In genomic region chr2:128643221-128644065, GRCh38 we compare ENCODE assay signal across 27 cellular contexts.
DNase-seq lines count a peak whose midpoint lies in the region; ATAC-seq lines count a peak whose summit lies in the region.
"Had no signal": no experiment of that assay in that cellular context is flagged by ENCODE, and none has a peak within 500 bp of the region (broad histone marks: within the 10 kb centered on the region; RNA-seq: fewer than 3 reads in every experiment).

No MANE protein-coding gene starts in this region.

- ATAC-seq in activated naive CD8-positive, alpha-beta T cell treated with anti-CD3 and anti-CD28 coated beads, Interleukin-2, amount 10 ng/mL, durations not matched to agents 7 days and 5 days (ENCODE audit: low read depth), result no peak
- no peak for ATAC-seq in activated naive CD8-positive, alpha-beta T cell treated with anti-CD3 and anti-CD28 coated beads, Interleukin-2, amount 50 U/mL, for 24 hours
- ATAC-seq in GM21390 (IDR thresholded peaks at IDR 0.05; ENCODE audit: unreplicated experiment), result no peak
- ATAC-seq: esophagus mucosa; gastroesophageal sphincter; left lung; PC-3; stimulated activated naive CD8-positive, alpha-beta T cell treated with anti-CD3 and anti-CD28 coated beads, Interleukin-15, amount 100 ng/mL, for 72 hours; T-cell had no signal

- H3K27ac ChIP-seq in mesodermal cell (ENCODE audit: low read depth, low read length, severe bottlenecking), result peak overlapping the region; percentile 41
- H3K27ac ChIP-seq: gastroesophageal sphincter, left lung, upper lobe of left lung had no signal

- no peaks in the 10 kb centered on the region for H3K9me3 Mint-ChIP-seq in activated naive CD8-positive, alpha-beta T cell treated with anti-CD3 and anti-CD28 coated beads, Interleukin-2, amount 10 ng/mL, durations not matched to agents 7 days and 5 days
- H3K9me3 Mint-ChIP-seq in activated naive CD8-positive, alpha-beta T cell treated with anti-CD3 and anti-CD28 coated beads, Interleukin-2, amount 50 U/mL, for 24 hours, result no peaks in the 10 kb centered on the region
- H3K9me3 Mint-ChIP-seq in dendritic cell treated with granulocyte-macrophage colony-stimulating factor and Interleukin-4, amounts not matched to agents 40 ng/mL and 50 ng/mL, for 4 days, result no peaks in the 10 kb centered on the region
- H3K9me3 Mint-ChIP-seq in activated T-helper 2 cell treated with anti-CD3 and anti-CD28 coated beads, Interferon-gamma antibody, Interleukin-2, Interleukin-4, amounts not matched to agents 10 μg/mL and 5 μg/mL and 100 μg/mL, durations not matched to agents 14 hours and 24 hours and 36 hours, result no peaks in the 10 kb centered on the region
- H3K9me3 Mint-ChIP-seq: activated CD4-positive, alpha-beta T cell treated with anti-CD3 and anti-CD28 coated beads, Interleukin-2, amount 10 ng/mL, durations not matched to agents 24 days and 14 days; nephron; stimulated activated naive CD8-positive, alpha-beta T cell treated with anti-CD3 and anti-CD28 coated beads, Interleukin-15, amount 100 ng/mL, for 72 hours; T-cell had no signal

- H3K4me3 ChIP-seq in mesodermal cell (ENCODE audit: extremely low read depth, insufficient read depth, low read length, poor library complexity, severe bottlenecking), result no peak overlapping the region
- H3K4me3 ChIP-seq: gastroesophageal sphincter, left lung, upper lobe of left lung had no signal

- H3K4me1 ChIP-seq in mesodermal cell (ENCODE audit: control insufficient read depth, insufficient read depth, low read length, poor library complexity, severe bottlenecking), result peaks cover 8% of the 10 kb centered on the region
- H3K4me1 ChIP-seq: BE2C, gastroesophageal sphincter, left lung, upper lobe of left lung had no signal

- no peaks in the 10 kb centered on the region for H3K36me3 ChIP-seq in mesodermal cell (ENCODE audit: control insufficient read depth, insufficient read depth, low read length)
- H3K36me3 ChIP-seq: BE2C, gastroesophageal sphincter, left lung, upper lobe of left lung had no signal

- H3K4me1 Mint-ChIP-seq in activated naive CD8-positive, alpha-beta T cell treated with anti-CD3 and anti-CD28 coated beads, Interleukin-2, amount 10 ng/mL, durations not matched to agents 7 days and 5 days, result peaks cover 2% of the 10 kb centered on the region
- H3K4me1 Mint-ChIP-seq in activated naive CD8-positive, alpha-beta T cell treated with anti-CD3 and anti-CD28 coated beads, Interleukin-2, amount 50 U/mL, for 24 hours, result no peaks in the 10 kb centered on the region
- H3K4me1 Mint-ChIP-seq in dendritic cell treated with granulocyte-macrophage colony-stimulating factor and Interleukin-4, amounts not matched to agents 40 ng/mL and 50 ng/mL, for 4 days (ENCODE audit: low read depth), result peaks cover 58% of the 10 kb centered on the region
- H3K4me1 Mint-ChIP-seq in activated T-helper 2 cell treated with anti-CD3 and anti-CD28 coated beads, Interferon-gamma antibody, Interleukin-2, Interleukin-4, amounts not matched to agents 10 μg/mL and 5 μg/mL and 100 μg/mL, durations not matched to agents 14 hours and 24 hours and 36 hours (ENCODE audit: low read depth), result no peaks in the 10 kb centered on the region
- H3K4me1 Mint-ChIP-seq: activated CD4-positive, alpha-beta T cell treated with anti-CD3 and anti-CD28 coated beads, Interleukin-2, amount 10 ng/mL, durations not matched to agents 24 days and 14 days; T-cell had no signal

- H3K36me3 Mint-ChIP-seq in activated naive CD8-positive, alpha-beta T cell treated with anti-CD3 and anti-CD28 coated beads, Interleukin-2, amount 10 ng/mL, durations not matched to agents 7 days and 5 days, result no peaks in the 10 kb centered on the region
- H3K36me3 Mint-ChIP-seq in activated naive CD8-positive, alpha-beta T cell treated with anti-CD3 and anti-CD28 coated beads, Interleukin-2, amount 50 U/mL, for 24 hours (ENCODE audit: low read depth), result no peaks in the 10 kb centered on the region
- H3K36me3 Mint-ChIP-seq in dendritic cell treated with granulocyte-macrophage colony-stimulating factor and Interleukin-4, amounts not matched to agents 40 ng/mL and 50 ng/mL, for 4 days (ENCODE audit: low read depth), result no peaks in the 10 kb centered on the region
- H3K36me3 Mint-ChIP-seq in activated T-helper 2 cell treated with anti-CD3 and anti-CD28 coated beads, Interferon-gamma antibody, Interleukin-2, Interleukin-4, amounts not matched to agents 10 μg/mL and 5 μg/mL and 100 μg/mL, durations not matched to agents 14 hours and 24 hours and 36 hours (ENCODE audit: low read depth), result no peaks in the 10 kb centered on the region
- H3K36me3 Mint-ChIP-seq: T-cell had no signal

- POLR2A ChIA-PET in activated naive CD8-positive, alpha-beta T cell treated with anti-CD3 and anti-CD28 coated beads, Interleukin-2, amount 10 ng/mL, durations not matched to agents 7 days and 5 days (lab: Charles Lee), result no interaction called here

- H3K27me3 Mint-ChIP-seq in activated naive CD8-positive, alpha-beta T cell treated with anti-CD3 and anti-CD28 coated beads, Interleukin-2, amount 10 ng/mL, durations not matched to agents 7 days and 5 days, result peaks cover 29% of the 10 kb centered on the region
- H3K27me3 Mint-ChIP-seq in activated naive CD8-positive, alpha-beta T cell treated with anti-CD3 and anti-CD28 coated beads, Interleukin-2, amount 50 U/mL, for 24 hours, result peaks cover 3% of the 10 kb centered on the region
- H3K27me3 Mint-ChIP-seq in dendritic cell treated with granulocyte-macrophage colony-stimulating factor and Interleukin-4, amounts not matched to agents 40 ng/mL and 50 ng/mL, for 4 days, result peaks cover 5% of the 10 kb centered on the region
- peaks cover 27% of the 10 kb centered on the region for H3K27me3 Mint-ChIP-seq in activated T-helper 2 cell treated with anti-CD3 and anti-CD28 coated beads, Interferon-gamma antibody, Interleukin-2, Interleukin-4, amounts not matched to agents 10 μg/mL and 5 μg/mL and 100 μg/mL, durations not matched to agents 14 hours and 24 hours and 36 hours (ENCODE audit: low read depth)
- H3K27me3 Mint-ChIP-seq: stimulated activated naive CD8-positive, alpha-beta T cell treated with anti-CD3 and anti-CD28 coated beads, Interleukin-15, amount 100 ng/mL, for 72 hours had no signal

- no peak overlapping the region for H3K27ac Mint-ChIP-seq in activated naive CD8-positive, alpha-beta T cell treated with anti-CD3 and anti-CD28 coated beads, Interleukin-2, amount 10 ng/mL, durations not matched to agents 7 days and 5 days
- H3K27ac Mint-ChIP-seq in activated naive CD8-positive, alpha-beta T cell treated with anti-CD3 and anti-CD28 coated beads, Interleukin-2, amount 50 U/mL, for 24 hours, result no peak overlapping the region
- peak overlapping the region; percentile 69 for H3K27ac Mint-ChIP-seq in dendritic cell treated with granulocyte-macrophage colony-stimulating factor and Interleukin-4, amounts not matched to agents 40 ng/mL and 50 ng/mL, for 4 days
- no peak overlapping the region for H3K27ac Mint-ChIP-seq in activated T-helper 2 cell treated with anti-CD3 and anti-CD28 coated beads, Interferon-gamma antibody, Interleukin-2, Interleukin-4, amounts not matched to agents 10 μg/mL and 5 μg/mL and 100 μg/mL, durations not matched to agents 14 hours and 24 hours and 36 hours
- H3K27ac Mint-ChIP-seq: activated CD4-positive, alpha-beta T cell treated with anti-CD3 and anti-CD28 coated beads, Interleukin-2, amount 10 ng/mL, durations not matched to agents 24 days and 14 days; T-cell had no signal

- WGBS in mesodermal cell (ENCODE audit: insufficient coverage in 2 of 2), 2 experiments, result 60 to 73% methylated on average over 1 to 3 of the region's 7 CpGs

- intact Hi-C loops in dendritic cell treated with granulocyte-macrophage colony-stimulating factor and Interleukin-4, amounts not matched to agents 40 ng/mL and 50 ng/mL, for 4 days (cut with micrococcal nuclease), result no loop called here
- intact Hi-C loops in activated T-helper 2 cell treated with anti-CD3 and anti-CD28 coated beads, Interferon-gamma antibody, Interleukin-2, Interleukin-4, amounts not matched to agents 10 μg/mL and 5 μg/mL and 100 μg/mL, durations not matched to agents 14 hours and 24 hours and 36 hours (cut with micrococcal nuclease), result no loop called here

- H3K4me3 Mint-ChIP-seq in activated naive CD8-positive, alpha-beta T cell treated with anti-CD3 and anti-CD28 coated beads, Interleukin-2, amount 10 ng/mL, durations not matched to agents 7 days and 5 days, result no peak overlapping the region
- H3K4me3 Mint-ChIP-seq in activated naive CD8-positive, alpha-beta T cell treated with anti-CD3 and anti-CD28 coated beads, Interleukin-2, amount 50 U/mL, for 24 hours, result no peak overlapping the region
- no peak overlapping the region for H3K4me3 Mint-ChIP-seq in dendritic cell treated with granulocyte-macrophage colony-stimulating factor and Interleukin-4, amounts not matched to agents 40 ng/mL and 50 ng/mL, for 4 days
- no peak overlapping the region for H3K4me3 Mint-ChIP-seq in activated T-helper 2 cell treated with anti-CD3 and anti-CD28 coated beads, Interferon-gamma antibody, Interleukin-2, Interleukin-4, amounts not matched to agents 10 μg/mL and 5 μg/mL and 100 μg/mL, durations not matched to agents 14 hours and 24 hours and 36 hours (ENCODE audit: low read depth)
- H3K4me3 Mint-ChIP-seq: activated CD4-positive, alpha-beta T cell treated with anti-CD3 and anti-CD28 coated beads, Interleukin-2, amount 10 ng/mL, durations not matched to agents 24 days and 14 days; nephron; stimulated activated naive CD8-positive, alpha-beta T cell treated with anti-CD3 and anti-CD28 coated beads, Interleukin-15, amount 100 ng/mL, for 72 hours; T-cell had no signal

- peak; percentile 5 for DNase-seq in activated naive CD8-positive, alpha-beta T cell treated with anti-CD3 and anti-CD28 coated beads, Interleukin-2, amount 10 ng/mL, durations not matched to agents 7 days and 5 days
- no peak for DNase-seq in activated naive CD8-positive, alpha-beta T cell treated with anti-CD3 and anti-CD28 coated beads, Interleukin-2, amount 50 U/mL, for 24 hours
- DNase-seq in ureter (ENCODE audit: low spot score) (peak; percentile 33), NCI-H2081 treated with DMSO at 0.1 percent for 48 hours (lab: John Stamatoyannopoulos, UW) (no peak)
- no peak for DNase-seq in activated T-helper 2 cell treated with anti-CD3 and anti-CD28 coated beads, Interferon-gamma antibody, Interleukin-2, Interleukin-4, amounts not matched to agents 10 μg/mL and 5 μg/mL and 100 μg/mL, durations not matched to agents 14 hours and 24 hours and 36 hours (ENCODE audit: low spot score)
- DNase-seq: activated CD4-positive, alpha-beta T cell treated with anti-CD3 and anti-CD28 coated beads, Interleukin-2, amount 10 ng/mL, durations not matched to agents 24 days and 14 days; activated naive CD4-positive, alpha-beta T cell treated with Interleukin-2 at 50 U/mL for 16 hours; activated T-cell treated with anti-CD3 and anti-CD28 coated beads, Interleukin-2, amount 50 U/mL, for 1 hour; BE2C; central memory CD4-positive, alpha-beta T cell; COR-L47; effector CD4-positive, alpha-beta T cell; NCI-H187; NCI-H226; PC-3; SHP77 treated with DMSO at 0.1 percent for 48 hours; stimulated activated CD4-positive, alpha-beta T cell treated with anti-CD3 and anti-CD28 coated beads, Interleukin-4, amount 100 ng/mL, for 24 hours; stimulated activated naive CD8-positive, alpha-beta T cell treated with anti-CD3 and anti-CD28 coated beads, Interleukin-15, amount 100 ng/mL, for 72 hours had no signal

- no peaks in the 10 kb centered on the region for H3K9me3 ChIP-seq in mesodermal cell (ENCODE audit: control insufficient read depth, low read length)
- H3K9me3 ChIP-seq: BE2C, gastroesophageal sphincter, left lung, upper lobe of left lung had no signal

Comparison
In these comparisons a context has a peak if more than half of its experiments do, and no peak if none do; other contexts are left out.
1. DNase-seq: peak in activated naive CD8-positive, alpha-beta T cell treated with anti-CD3 and anti-CD28 coated beads, Interleukin-2, amount 10 ng/mL, durations not matched to agents 7 days and 5 days (single experiment) and ureter (single experiment); none in activated naive CD8-positive, alpha-beta T cell treated with anti-CD3 and anti-CD28 coated beads, Interleukin-2, amount 50 U/mL, for 24 hours (single experiment), activated T-helper 2 cell treated with anti-CD3 and anti-CD28 coated beads, Interferon-gamma antibody, Interleukin-2, Interleukin-4, amounts not matched to agents 10 μg/mL and 5 μg/mL and 100 μg/mL, durations not matched to agents 14 hours and 24 hours and 36 hours (single experiment) and NCI-H2081 treated with DMSO at 0.1 percent for 48 hours (single experiment).